In genomic region chr2:108607706-108608301, GRCh38 we compare ENCODE assay signal across 8 cellular contexts.
DNase-seq lines count a peak whose midpoint lies in the region; ATAC-seq and TF ChIP-seq lines count a peak whose summit lies in the region.

No MANE protein-coding gene starts in this region.

- H3K36me3 ChIP-seq in cardiac muscle cell = no peaks in the 10 kb centered on the region

- no peaks in the 10 kb centered on the region for H3K27me3 ChIP-seq in cardiac muscle cell

- peak overlapping the region; percentile 60 for H3K4me3 Mint-ChIP-seq in activated T-helper 17 cell treated with anti-CD3 and anti-CD28 coated beads, Interleukin-2, amount 50 U/mL, for 72 hours

- H3K4me1 Mint-ChIP-seq in activated T-helper 17 cell treated with anti-CD3 and anti-CD28 coated beads, Interleukin-2, amount 50 U/mL, for 72 hours = peaks cover 32% of the 10 kb centered on the region

- no peak overlapping the region for H3K4me3 ChIP-seq in cardiac muscle cell

- peaks cover 34% of the 10 kb centered on the region for H3K4me1 ChIP-seq in cardiac muscle cell (ENCODE audit: low read depth)

- H3K9me3 ChIP-seq in cardiac muscle cell (ENCODE audit: low read depth) = no peaks in the 10 kb centered on the region

- TF ChIP-seq CTCF in cardiac muscle cell (IDR thresholded peaks at IDR 0.05; ENCODE audit: low read depth, low read length) = peak; percentile 70

- no peaks in the 10 kb centered on the region for H3K9me3 Mint-ChIP-seq in activated T-helper 17 cell treated with anti-CD3 and anti-CD28 coated beads, Interleukin-2, amount 50 U/mL, for 72 hours

- H3K27me3 Mint-ChIP-seq in activated T-helper 17 cell treated with anti-CD3 and anti-CD28 coated beads, Interleukin-2, amount 50 U/mL, for 72 hours = no peaks in the 10 kb centered on the region

- no peak overlapping the region for H3K27ac Mint-ChIP-seq in activated T-helper 17 cell treated with anti-CD3 and anti-CD28 coated beads, Interleukin-2, amount 50 U/mL, for 72 hours

- peak; percentile 33 for DNase-seq in activated gamma-delta T cell treated with Interleukin-2 at 50 U/mL for 16 hours
- no peak for DNase-seq in activated gamma-delta T cell (lab: John Stamatoyannopoulos, UW)
- DNase-seq in NCI-H2171 (lab: John Stamatoyannopoulos, UW) = peak; percentile 17
- DNase-seq in cardiac muscle cell (ENCODE audit: low read depth in 1 of 2, low spot score in 1 of 2) = peak; percentile 63
- DNase-seq in stimulated activated CD4-positive, alpha-beta T cell treated with anti-CD3 and anti-CD28 coated beads, Interleukin-2, amount 100 ng/mL, for 24 hours = peak; percentile 39 to 47
- no peak for DNase-seq in iPS-NIHi11 (ENCODE audit: low spot score)

- ATAC-seq in activated T-helper 17 cell treated with anti-CD3 and anti-CD28 coated beads, Interleukin-2, amount 50 U/mL, for 72 hours (replicated peaks) = no peak
- no peak for ATAC-seq in HG02623 (IDR thresholded peaks at IDR 0.05; ENCODE audit: unreplicated experiment)

- H3K36me3 Mint-ChIP-seq in activated T-helper 17 cell treated with anti-CD3 and anti-CD28 coated beads, Interleukin-2, amount 50 U/mL, for 72 hours (ENCODE audit: low read depth) = no peaks in the 10 kb centered on the region

- no peak overlapping the region for H3K27ac ChIP-seq in cardiac muscle cell

Comparison
In these comparisons a context has a peak if more than half of its experiments do, and no peak if none do; other contexts are left out.
1. DNase-seq: peak in activated gamma-delta T cell treated with Interleukin-2 at 50 U/mL for 16 hours (single experiment), NCI-H2171 (single experiment), cardiac muscle cell (2 of 2) and stimulated activated CD4-positive, alpha-beta T cell treated with anti-CD3 and anti-CD28 coated beads, Interleukin-2, amount 100 ng/mL, for 24 hours (2 of 2); none in activated gamma-delta T cell (single experiment) and iPS-NIHi11 (single experiment).